In genomic region chr9:108704156-108704852, GRCh38 we compare ENCODE assay signal across 20 cellular contexts.
DNase-seq lines count a peak whose midpoint lies in the region; ATAC-seq, FAIRE-seq and TF ChIP-seq lines count a peak whose summit lies in the region.
"Had no signal": no experiment of that assay in that cellular context is flagged by ENCODE, and none has a peak within 500 bp of the region (broad histone marks: within the 10 kb centered on the region; RNA-seq: fewer than 3 reads in every experiment).

No MANE protein-coding gene starts in this region.

- H3K18ac ChIP-seq in H1 (ENCODE audit: extremely low read depth, low read length) (no peak overlapping the region), mesendoderm (ENCODE audit: low read length) (no peak overlapping the region)

- H4K91ac ChIP-seq in H1 (replicated peaks; ENCODE audit: insufficient read length, low read length): no peak overlapping the region

- ATAC-seq in GM18861 (IDR thresholded peaks at IDR 0.05; ENCODE audit: unreplicated experiment): no peak
- ATAC-seq: naive thymus-derived CD8-positive, alpha-beta T cell had no signal

- H3K27me3 ChIP-seq in H1 (replicated peaks in 1 of 4; ENCODE audit: control insufficient read depth in 3 of 4, extremely low read depth in 1 of 4, insufficient read depth in 3 of 4, low read length in 3 of 4): no peaks in the 10 kb centered on the region; a peak in 1 of 7 replicates
- H3K27me3 ChIP-seq in mesendoderm (ENCODE audit: insufficient read depth, low read length, poor library complexity): no peaks in the 10 kb centered on the region
- no peaks in the 10 kb centered on the region for H3K27me3 ChIP-seq in testis

- H2BK120ac ChIP-seq in H1 (replicated peaks; ENCODE audit: low read depth, low read length): no peak overlapping the region
- no peak overlapping the region for H2BK120ac ChIP-seq in mesendoderm (ENCODE audit: low read depth, low read length)

- no peak overlapping the region for H3K23ac ChIP-seq in H1 (ENCODE audit: insufficient read length)
- H3K23ac ChIP-seq in mesendoderm (ENCODE audit: low read length): no peak overlapping the region

- H3K4me3 ChIP-seq in H1 (ENCODE audit: extremely low read depth in 1 of 4, insufficient read depth in 2 of 4, low read depth in 3 of 4, low read length in 4 of 4): no peak overlapping the region
- H3K4me3 ChIP-seq in mesendoderm (ENCODE audit: low read length): no peak overlapping the region
- H3K4me3 ChIP-seq in testis: no peak overlapping the region
- H3K4me3 ChIP-seq: coronary artery, lung, smooth muscle cell had no signal

- CTCF ChIA-PET in H1 (lab: Charles Lee; ENCODE audit: partially characterized antibody): no interaction called here

- H2AFZ ChIP-seq in H1 (ENCODE audit: low read length): no peak overlapping the region

- POLR2A ChIA-PET in H1 (lab: Charles Lee; ENCODE audit: partially characterized antibody): interaction anchor here (0.6 kb wide), 1 partner anchor 1420 kb away, joined by 4 read pairs; no protein-coding TSS in a partner anchor

- H3K14ac ChIP-seq in H1 (ENCODE audit: insufficient read length): no peak overlapping the region

- no peaks in the 10 kb centered on the region for H3K9me3 ChIP-seq in H1 (ENCODE audit: insufficient read depth in 2 of 2, low read depth in 1 of 2, low read length in 1 of 2)
- no peaks in the 10 kb centered on the region for H3K9me3 ChIP-seq in testis

- no peak for TF ChIP-seq EP300 in H1 (IDR thresholded peaks at IDR 0.05; ENCODE audit: borderline replicate concordance in 1 of 2, low read depth in 2 of 2, low read length in 2 of 2)

- DNase-seq in EL: peak; percentile 39
- peak; percentile 59 for DNase-seq in M059J (ENCODE audit: low read depth)
- no peak for DNase-seq in H1 (ENCODE audit: low read depth in 1 of 2, low spot score in 2 of 2)
- peak; percentile 27 for DNase-seq in mesendoderm
- DNase-seq in testis: no peak
- DNase-seq in DMS 273 (lab: John Stamatoyannopoulos, UW; ENCODE audit: unreplicated experiment): no peak
- no peak for DNase-seq in activated CD4-positive, CD25-positive, alpha-beta regulatory T cell treated with anti-CD3 and anti-CD28 coated beads, Interleukin-2, amount 50 U/mL, for 72 hours
- DNase-seq: activated gamma-delta T cell treated with Interleukin-2 at 50 U/mL for 16 hours; aorta; DMS 273 treated with DMSO at 0.1 percent for 48 hours; immature natural killer cell; naive thymus-derived CD8-positive, alpha-beta T cell; NCI-H446; NK-92 treated with Interleukin-12 subunit alpha and Interleukin-12 subunit beta, amount 100 ng/mL, for 24 hours; posterior cingulate gyrus; stimulated activated CD8-positive, alpha-beta memory T cell treated with anti-CD3 and anti-CD28 coated beads, Interleukin-4, amount 100 ng/mL, for 48 hours had no signal

- TF ChIP-seq POLR2A in H1 (IDR thresholded peaks at IDR 0.05; ENCODE audit: control extremely low read depth in 1 of 2, low read depth in 2 of 2, low read length in 2 of 2): no peak
- TF ChIP-seq POLR2A in testis (IDR thresholded peaks at IDR 0.05): no peak

- H3K9ac ChIP-seq in H1 (replicated peaks in 1 of 4; ENCODE audit: extremely low read depth in 1 of 4, low read depth in 3 of 4, low read length in 3 of 4) (no peak overlapping the region), mesendoderm (ENCODE audit: low read length) (no peak overlapping the region)

- peaks cover 0 to 3% (median 1%) of the 10 kb centered on the region in 4 experiments; a peak in 2 of 7 replicates for H3K4me1 ChIP-seq in H1 (replicated peaks in 1 of 4; ENCODE audit: control insufficient read depth in 3 of 4, insufficient read depth in 4 of 4, low read length in 3 of 4)
- no peaks in the 10 kb centered on the region for H3K4me1 ChIP-seq in mesendoderm (ENCODE audit: control insufficient read depth, low read depth, low read length)
- H3K4me1 ChIP-seq in testis: no peaks in the 10 kb centered on the region

- H3K23me2 ChIP-seq in H1 (ENCODE audit: low read depth, low read length): no peaks in the 10 kb centered on the region

- H2BK12ac ChIP-seq in H1 (ENCODE audit: low read depth, low read length): no peak overlapping the region

- FAIRE-seq in H1 (lab: Jason Lieb, UNC): no peak

- no peaks in the 10 kb centered on the region for H4K20me1 ChIP-seq in H1 (replicated peaks in 1 of 2; ENCODE audit: control insufficient read depth in 1 of 2, insufficient read depth in 2 of 2, low read length in 2 of 2)

- no peak for TF ChIP-seq RAD21 in H1 (IDR thresholded peaks at IDR 0.05 in 1 of 2, conservative IDR thresholded peaks at IDR 0.05 in 1 of 2; ENCODE audit: low read depth in 2 of 2, low read length in 2 of 2)

- H3K27ac ChIP-seq in H1 (ENCODE audit: low read depth, low read length) (no peak overlapping the region), mesendoderm (ENCODE audit: low read depth, low read length) (no peak overlapping the region), testis (no peak overlapping the region)
- H3K27ac ChIP-seq: coronary artery had no signal

- H2BK15ac ChIP-seq in H1 (ENCODE audit: low read length) (no peak overlapping the region), mesendoderm (replicated peaks; ENCODE audit: low read depth) (no peak overlapping the region)

- 85% methylated on average over 4 of the region's 4 CpGs; no CpG with 5 or more reads in 1 of the 2 experiments for WGBS in H1 (ENCODE audit: extremely low coverage in 1 of 2, insufficient coverage in 1 of 2, insufficient read length in 1 of 2, insufficient replicate concordance in 2 of 2, low coverage in 1 of 2, low lambda C conversion rate in 2 of 2, missing lambda C conversion rate in 1 of 2), 2 experiments
- WGBS in mesendoderm (ENCODE audit: extremely low coverage, insufficient coverage, low lambda C conversion rate): no CpG with 5 or more reads among the region's 4 CpGs
- 72 to 76% methylated on average over 4 of the region's 4 CpGs for WGBS in testis, 2 donors

- intact Hi-C loops in testis (cut with DNase I; ENCODE audit: low total_unique reads): no loop called here

- H3K79me1 ChIP-seq in H1 (ENCODE audit: low read depth, low read length): no peaks in the 10 kb centered on the region
- H3K79me1 ChIP-seq in mesendoderm (ENCODE audit: low read length): no peaks in the 10 kb centered on the region

- TF ChIP-seq CTCF in H1 (IDR thresholded peaks at IDR 0.05; ENCODE audit: control extremely low read depth in 1 of 3, insufficient read depth in 1 of 3, low read depth in 1 of 3, low read length in 3 of 3): no peak
- TF ChIP-seq CTCF in testis (IDR thresholded peaks at IDR 0.05): no peak

- no peak overlapping the region for H3K4me2 ChIP-seq in H1 (ENCODE audit: insufficient read depth in 1 of 2, low read depth in 2 of 2, low read length in 2 of 2)
- no peak overlapping the region for H3K4me2 ChIP-seq in mesendoderm (ENCODE audit: low read length)
- H3K4me2 ChIP-seq: smooth muscle cell had no signal

- H2BK5ac ChIP-seq in H1 (ENCODE audit: low read depth, low read length) (no peak overlapping the region), mesendoderm (ENCODE audit: low read length) (no peak overlapping the region)

- H4K5ac ChIP-seq in H1 (ENCODE audit: insufficient read length, low read depth, low read length) (no peak overlapping the region), mesendoderm (ENCODE audit: low read length) (no peak overlapping the region)

- H3K4ac ChIP-seq in H1 (replicated peaks; ENCODE audit: insufficient read length, low read depth, low read length) (no peak overlapping the region), mesendoderm (ENCODE audit: low read depth, low read length) (no peak overlapping the region)

- H3K56ac ChIP-seq in H1 (replicated peaks; ENCODE audit: insufficient read length, low read depth, low read length) (no peak overlapping the region), mesendoderm (ENCODE audit: low read length) (no peak overlapping the region)

- no peaks in the 10 kb centered on the region for H3K79me2 ChIP-seq in H1 (ENCODE audit: control insufficient read depth in 1 of 2, insufficient read depth in 2 of 2, low read length in 2 of 2)
- H3K79me2 ChIP-seq in mesendoderm (ENCODE audit: control insufficient read depth, insufficient read depth, low read length): no peaks in the 10 kb centered on the region

- H2AK5ac ChIP-seq in H1 (ENCODE audit: low read depth, low read length) (no peak overlapping the region), mesendoderm (ENCODE audit: low read length) (no peak overlapping the region)

- H4K8ac ChIP-seq in H1 (ENCODE audit: extremely low read depth, insufficient read depth, low read length) (peak overlapping the region; percentile 36; the same call in 1 of the 2 replicates), mesendoderm (ENCODE audit: low read depth, low read length) (no peak overlapping the region)

- H3K36me3 ChIP-seq in H1 (ENCODE audit: control insufficient read depth in 2 of 4, insufficient read depth in 4 of 4, low read length in 3 of 4) (no peaks in the 10 kb centered on the region; a peak in 1 of 8 replicates), mesendoderm (ENCODE audit: control insufficient read depth, insufficient read depth, low read length) (no peaks in the 10 kb centered on the region), testis (ENCODE audit: low read depth, missing control alignments) (no peaks in the 10 kb centered on the region)

- no peak overlapping the region for H2BK20ac ChIP-seq in H1 (ENCODE audit: low read length)

TF ChIP-seq in H1, 55 proteins besides CTCF, POLR2A, EP300 and RAD21:
- TF ChIP-seq CEBPB (IDR thresholded peaks at IDR 0.05; ENCODE audit: low read depth, low read length) (no peak), JUND (IDR thresholded peaks at IDR 0.05; ENCODE audit: low read length) (no peak), GABPA (IDR thresholded peaks at IDR 0.05; ENCODE audit: borderline replicate concordance, insufficient read depth, low read length) (no peak), SP4 (IDR thresholded peaks at IDR 0.05; ENCODE audit: low read length) (no peak), CTBP2 (IDR thresholded peaks at IDR 0.05; ENCODE audit: borderline replicate concordance, insufficient read depth, insufficient read length, low read length) (no peak), EGR1 (IDR thresholded peaks at IDR 0.05; ENCODE audit: borderline replicate concordance, low read depth, low read length) (no peak), FOSL1 (IDR thresholded peaks at IDR 0.05; ENCODE audit: insufficient read depth, low read depth, low read length) (no peak), ASH2L (IDR thresholded peaks at IDR 0.05; ENCODE audit: low read length) (no peak), SIN3A (conservative IDR thresholded peaks at IDR 0.05 in 1 of 2, IDR thresholded peaks at IDR 0.05 in 1 of 2; ENCODE audit: low read depth in 1 of 2, low read length in 2 of 2) (no peak)
TF ChIP-seq in H1: peak in this region for 0.

Comparison
In these comparisons a context has a peak if more than half of its experiments do, and no peak if none do; other contexts are left out.
1. DNase-seq: peak in EL (single experiment), M059J (single experiment) and mesendoderm (single experiment); none in H1 (0 of 2), testis (single experiment), DMS 273 (single experiment) and activated CD4-positive, CD25-positive, alpha-beta regulatory T cell treated with anti-CD3 and anti-CD28 coated beads, Interleukin-2, amount 50 U/mL, for 72 hours (single experiment).